18 cellular contexts compared by ENCODE assay signal in genomic region chr9:112864413-112864812, GRCh38. TPM values are rescaled to one million over a fixed set of nuclear protein-coding genes. Genes with fewer than 3 reads are reported as not detected.
A peak's percentile ranks its signal among the peaks of the same experiment; 100 is the strongest.
DNase-seq lines count a peak whose midpoint lies in the region; FAIRE-seq and TF ChIP-seq lines count a peak whose summit lies in the region.
"Had no signal": no experiment of that assay in that cellular context is flagged by ENCODE, and none has a peak within 500 bp of the region (broad histone marks: within the 10 kb centered on the region; RNA-seq: fewer than 3 reads in every experiment).

No MANE protein-coding gene starts in this region.

- H3K4me1 ChIP-seq in H1 (replicated peaks in 1 of 4; ENCODE audit: control insufficient read depth in 3 of 4, insufficient read depth in 4 of 4, low read length in 3 of 4), result peaks cover 0 to 3% (median 1%) of the 10 kb centered on the region in 4 experiments; a peak in 2 of 7 replicates
- peaks cover 9 to 70% (median 64%) of the 10 kb centered on the region in 5 donors for H3K4me1 ChIP-seq in subcutaneous abdominal adipose tissue (ENCODE audit: control insufficient read depth in 5 of 5, insufficient read depth in 5 of 5, low read length in 5 of 5)

- H4K5ac ChIP-seq in H1 (ENCODE audit: insufficient read length, low read depth, low read length), result no peak overlapping the region

- 56% methylated on average over 3 of the region's 3 CpGs; no CpG with 5 or more reads in 1 of the 2 experiments for WGBS in H1 (ENCODE audit: extremely low coverage in 1 of 2, insufficient coverage in 1 of 2, insufficient read length in 1 of 2, insufficient replicate concordance in 2 of 2, low coverage in 1 of 2, low lambda C conversion rate in 2 of 2, missing lambda C conversion rate in 1 of 2), 2 experiments

- H3K4ac ChIP-seq in H1 (replicated peaks; ENCODE audit: insufficient read length, low read depth, low read length), result no peak overlapping the region

- POLR2A ChIA-PET in H1 (lab: Charles Lee; ENCODE audit: partially characterized antibody), result no interaction called here

- H4K8ac ChIP-seq in H1 (ENCODE audit: extremely low read depth, insufficient read depth, low read length), result no peak overlapping the region

- TF ChIP-seq POLR2A in NB4 (IDR thresholded peaks at IDR 0.05; ENCODE audit: extremely low read depth, insufficient read length) (no peak), H1 (IDR thresholded peaks at IDR 0.05; ENCODE audit: control extremely low read depth in 1 of 2, low read depth in 2 of 2, low read length in 2 of 2) (no peak)

- DNase-seq in CD1c-positive myeloid dendritic cell (ENCODE audit: extremely low spot score) (peak; percentile 42), NB4 (ENCODE audit: low read depth) (peak; percentile 60), H1 (ENCODE audit: low read depth in 1 of 2, low spot score in 2 of 2) (no peak), NCI-H69 (lab: John Stamatoyannopoulos, UW) (no peak), AG20443 (ENCODE audit: low spot score) (no peak), hippocampal formation (lab: John Stamatoyannopoulos, UW) (no peak)
- DNase-seq: Calu3; CD4-positive, alpha-beta T cell; DMS53; NCI-H1105; NCI-H1694; NCI-H524; Right ventricle myocardium superior had no signal

- CTCF ChIA-PET in H1 (lab: Charles Lee; ENCODE audit: partially characterized antibody), result interaction anchor here (0.6 to 2.4 kb wide), 5 partner anchors 9 to 23 kb away, joined by 3 to 12 read pairs (median 5); no protein-coding TSS in a partner anchor

- no peaks in the 10 kb centered on the region for H4K20me1 ChIP-seq in H1 (replicated peaks in 1 of 2; ENCODE audit: control insufficient read depth in 1 of 2, insufficient read depth in 2 of 2, low read length in 2 of 2)

- H3K79me2 ChIP-seq in H1 (ENCODE audit: control insufficient read depth in 1 of 2, insufficient read depth in 2 of 2, low read length in 2 of 2), result no peaks in the 10 kb centered on the region

- H3K4me3 ChIP-seq in NB4 (ENCODE audit: low read depth, low read length), result no peak overlapping the region
- no peak overlapping the region for H3K4me3 ChIP-seq in H1 (ENCODE audit: extremely low read depth in 1 of 4, insufficient read depth in 2 of 4, low read depth in 3 of 4, low read length in 4 of 4)
- peak overlapping the region in 1 of 5 donors; percentile 4 for H3K4me3 ChIP-seq in subcutaneous abdominal adipose tissue (ENCODE audit: low read depth in 1 of 5, low read length in 5 of 5)
- H3K4me3 ChIP-seq: K562, SK-N-MC had no signal

- no peak for TF ChIP-seq CTCF in NB4 (IDR thresholded peaks at IDR 0.05; ENCODE audit: low read depth, low read length)
- no peak for TF ChIP-seq CTCF in H1 (IDR thresholded peaks at IDR 0.05; ENCODE audit: control extremely low read depth in 1 of 3, insufficient read depth in 1 of 3, low read depth in 1 of 3, low read length in 3 of 3)

- no peak overlapping the region for H3K56ac ChIP-seq in H1 (replicated peaks; ENCODE audit: insufficient read length, low read depth, low read length)

- H2BK120ac ChIP-seq in H1 (replicated peaks; ENCODE audit: low read depth, low read length), result no peak overlapping the region

- no peak overlapping the region for H2BK12ac ChIP-seq in H1 (ENCODE audit: low read depth, low read length)

- H3K27ac ChIP-seq in H1 (ENCODE audit: low read depth, low read length) (no peak overlapping the region), subcutaneous abdominal adipose tissue (ENCODE audit: low read depth, low read length) (peak overlapping the region; percentile 20)
- H3K27ac ChIP-seq: SK-N-MC had no signal

- H3K79me1 ChIP-seq in H1 (ENCODE audit: low read depth, low read length), result peaks cover 2% of the 10 kb centered on the region; the same call in 1 of the 2 replicates

- FAIRE-seq in H1 (lab: Jason Lieb, UNC), result no peak
- FAIRE-seq: K562, RCC 7860 had no signal

- peaks cover 8% of the 10 kb centered on the region; the same call in 1 of the 2 replicates for H3K23me2 ChIP-seq in H1 (ENCODE audit: low read depth, low read length)

- H2BK15ac ChIP-seq in H1 (ENCODE audit: low read length), result no peak overlapping the region

- no peak overlapping the region for H2AK5ac ChIP-seq in H1 (ENCODE audit: low read depth, low read length)

- H3K36me3 ChIP-seq in H1 (ENCODE audit: control insufficient read depth in 2 of 4, insufficient read depth in 4 of 4, low read length in 3 of 4) (peaks cover 0 to 2% (median 0%) of the 10 kb centered on the region in 4 experiments; a peak in 1 of 8 replicates), subcutaneous abdominal adipose tissue (ENCODE audit: control insufficient read depth in 5 of 5, insufficient read depth in 5 of 5, low read length in 5 of 5) (peaks cover 0 to 11% (median 10%) of the 10 kb centered on the region in 5 donors)

- no peak for TF ChIP-seq RAD21 in H1 (IDR thresholded peaks at IDR 0.05 in 1 of 2, conservative IDR thresholded peaks at IDR 0.05 in 1 of 2; ENCODE audit: low read depth in 2 of 2, low read length in 2 of 2)

- no peaks in the 10 kb centered on the region for H3K9me3 ChIP-seq in H1 (ENCODE audit: insufficient read depth in 2 of 2, low read depth in 1 of 2, low read length in 1 of 2)
- no peaks in the 10 kb centered on the region for H3K9me3 ChIP-seq in subcutaneous abdominal adipose tissue (ENCODE audit: control insufficient read depth in 5 of 5, low read length in 5 of 5)

- no peak overlapping the region for H3K14ac ChIP-seq in H1 (ENCODE audit: insufficient read length)

- no peak overlapping the region for H4K91ac ChIP-seq in H1 (replicated peaks; ENCODE audit: insufficient read length, low read length)

- no peak for TF ChIP-seq EP300 in H1 (IDR thresholded peaks at IDR 0.05; ENCODE audit: borderline replicate concordance in 1 of 2, low read depth in 2 of 2, low read length in 2 of 2)

- no peak overlapping the region for H2BK5ac ChIP-seq in H1 (ENCODE audit: low read depth, low read length)

- H3K9ac ChIP-seq in H1 (replicated peaks in 1 of 4; ENCODE audit: extremely low read depth in 1 of 4, low read depth in 3 of 4, low read length in 3 of 4) (no peak overlapping the region), subcutaneous abdominal adipose tissue (ENCODE audit: low read length in 5 of 5) (no peak overlapping the region)

- H3K23ac ChIP-seq in H1 (ENCODE audit: insufficient read length), result no peak overlapping the region

- H2AFZ ChIP-seq in H1 (ENCODE audit: low read length), result no peak overlapping the region

- H3K4me2 ChIP-seq in H1 (ENCODE audit: insufficient read depth in 1 of 2, low read depth in 2 of 2, low read length in 2 of 2), result no peak overlapping the region

- no peak overlapping the region for H3K18ac ChIP-seq in H1 (ENCODE audit: extremely low read depth, low read length)

- H3K27me3 ChIP-seq in H1 (replicated peaks in 1 of 4; ENCODE audit: control insufficient read depth in 3 of 4, extremely low read depth in 1 of 4, insufficient read depth in 3 of 4, low read length in 3 of 4) (no peaks in the 10 kb centered on the region), subcutaneous abdominal adipose tissue (ENCODE audit: control insufficient read depth in 5 of 5, insufficient read depth in 4 of 5, low read length in 5 of 5) (no peaks in the 10 kb centered on the region)

- H2BK20ac ChIP-seq in H1 (ENCODE audit: low read length), result no peak overlapping the region

TF ChIP-seq in H1, 55 proteins besides CTCF, POLR2A, EP300 and RAD21 (continues in another document):
- TF ChIP-seq SP4 (IDR thresholded peaks at IDR 0.05; ENCODE audit: low read length), result no peak
- no peak for TF ChIP-seq MAFK (IDR thresholded peaks at IDR 0.05; ENCODE audit: low read depth, low read length)
- no peak for TF ChIP-seq HDAC2 (IDR thresholded peaks at IDR 0.05; ENCODE audit: borderline replicate concordance in 1 of 2, low read depth in 2 of 2, low read length in 2 of 2)

RNA-seq across cellular contexts. Expression of gene SLC46A2, which starts 26.3 kb away (rescaled TPM):
- not detected in 2 replicates for total RNA-seq in H1 (2021; fragmentation: NEBNext Ultra II Directional; extraction: Animal tissue kit (Norgen Biotek cat#: 25700))
- polyA plus RNA-seq in H1 (2011; rRNA removed), result 0.02 and 0.03 TPM in 2 replicates
- polyA plus RNA-seq in H1 (2011; cell fraction: cytosol; rRNA removed), result 0.03 TPM
- polyA plus RNA-seq in H1 (2011; cell fraction: nucleus; rRNA removed), result not detected
- not detected in 4 replicates for polyA plus RNA-seq in H1 (2012, experiment 1 of 2)
- not detected for polyA plus RNA-seq in H1 (2012, experiment 2 of 2)
- polyA plus RNA-seq in H1 (2013, experiment 1 of 2), result 0.02 TPM
- polyA plus RNA-seq in H1 (2013, experiment 2 of 2), result not detected
- not detected in 2 replicates for polyA minus RNA-seq in H1 (2011; rRNA and poly(A)+ RNA removed)
- polyA minus RNA-seq in H1 (2011; cell fraction: cytosol; rRNA and poly(A)+ RNA removed), result not detected
- polyA minus RNA-seq in H1 (2011; cell fraction: nucleus; rRNA and poly(A)+ RNA removed), result not detected
- total RNA-seq: A673; Calu3; CD4-positive, alpha-beta T cell; K562; Right ventricle myocardium superior had no signal
- polyA plus RNA-seq: K562 had no signal

Comparison
In these comparisons a context has a peak if more than half of its experiments do, and no peak if none do; other contexts are left out.
1. DNase-seq: peak in CD1c-positive myeloid dendritic cell (single experiment) and NB4 (single experiment); none in H1 (0 of 2), NCI-H69 (single experiment), AG20443 (single experiment) and hippocampal formation (0 of 2).